ENCODE assay signal across 7 cellular contexts in genomic region chr2:144510206-144510991, GRCh38. TPM values are rescaled to one million over a fixed set of nuclear protein-coding genes. Genes with fewer than 3 reads are reported as not detected.
DNase-seq lines count a peak whose midpoint lies in the region; ATAC-seq and TF ChIP-seq lines count a peak whose summit lies in the region.

No MANE protein-coding gene starts in this region.

- H3K4me3 ChIP-seq in H7 (ENCODE audit: insufficient read depth, low read depth, low read length) (no peak overlapping the region), choroid plexus epithelial cell (ENCODE audit: low read depth, low read length) (peak overlapping the region; percentile 32), mesenchymal stem cell (ENCODE audit: insufficient read depth in 1 of 2, low read depth in 1 of 2, low read length in 2 of 2) (peak overlapping the region in 1 of 2 experiments; percentile 87), upper lobe of right lung (peak overlapping the region; percentile 63)

- H3K27ac ChIP-seq in mesenchymal stem cell (ENCODE audit: low read length, poor library complexity, severe bottlenecking), result peak overlapping the region; percentile 89
- H3K27ac ChIP-seq in upper lobe of right lung, result peak overlapping the region; percentile 97

- intact Hi-C loops in upper lobe of right lung (cut with DNase I), result no loop called here

- no peak overlapping the region for H2BK15ac ChIP-seq in mesenchymal stem cell (ENCODE audit: low read depth, poor library complexity, severe bottlenecking)

- H3K4me1 ChIP-seq in mesenchymal stem cell (ENCODE audit: control insufficient read depth, insufficient read depth, low read depth, low read length), result peaks cover 22% of the 10 kb centered on the region
- peaks cover 56% of the 10 kb centered on the region for H3K4me1 ChIP-seq in upper lobe of right lung

- H2BK120ac ChIP-seq in mesenchymal stem cell (ENCODE audit: low read depth, low read length), result no peak overlapping the region

- H2AK5ac ChIP-seq in mesenchymal stem cell (ENCODE audit: low read length, severe bottlenecking), result peak overlapping the region; percentile 24

- H3K4ac ChIP-seq in mesenchymal stem cell (ENCODE audit: low read depth in 1 of 2, low read length in 2 of 2), result peak overlapping the region in 1 of 2 experiments; percentile 19

- H3K27me3 ChIP-seq in H7 (ENCODE audit: control insufficient read depth, insufficient read depth, low read length) (peaks cover 58% of the 10 kb centered on the region), mesenchymal stem cell (ENCODE audit: control insufficient read depth in 1 of 2, insufficient read depth in 1 of 2, low read length in 2 of 2) (no peaks in the 10 kb centered on the region), upper lobe of right lung (no peaks in the 10 kb centered on the region)

- H3K36me3 ChIP-seq in H7 (replicated peaks; ENCODE audit: control insufficient read depth, insufficient read depth, low read length) (no peaks in the 10 kb centered on the region), mesenchymal stem cell (ENCODE audit: control insufficient read depth in 1 of 2, insufficient read depth in 2 of 2, low read depth in 1 of 2, low read length in 2 of 2) (peaks cover 0 to 10% of the 10 kb centered on the region in 2 experiments), upper lobe of right lung (no peaks in the 10 kb centered on the region)

- peak overlapping the region in 1 of 2 experiments; percentile 74 for H2BK12ac ChIP-seq in mesenchymal stem cell (ENCODE audit: low read length in 2 of 2)

- H3K18ac ChIP-seq in mesenchymal stem cell (ENCODE audit: low read depth in 1 of 2, low read length in 2 of 2), result peak overlapping the region; percentile 8 to 70

- H3K23ac ChIP-seq in mesenchymal stem cell (ENCODE audit: low read length in 2 of 2), result peak overlapping the region in 1 of 2 experiments; percentile 56

- peak; percentile 73 for DNase-seq in H7
- peak; percentile 54 for DNase-seq in MV-4-11 (lab: John Stamatoyannopoulos, UW)
- DNase-seq in choroid plexus epithelial cell (ENCODE audit: low read depth), result peak; percentile 88
- peak; percentile 83 for DNase-seq in mesenchymal stem cell
- DNase-seq in upper lobe of right lung, result no peak
- no peak for DNase-seq in C1 segment of cervical spinal cord (lab: John Stamatoyannopoulos, UW)

- no peak overlapping the region for H2AFZ ChIP-seq in mesenchymal stem cell (ENCODE audit: low read depth, low read length)

- peak overlapping the region; percentile 98 for H3K9ac ChIP-seq in mesenchymal stem cell (ENCODE audit: low read length)

- ATAC-seq in GM18511 (IDR thresholded peaks at IDR 0.05; ENCODE audit: unreplicated experiment) (peak; percentile 76), upper lobe of right lung (peak; percentile 44)

- no peak overlapping the region for H3K14ac ChIP-seq in mesenchymal stem cell (ENCODE audit: low read length in 2 of 2)

- H3K9me3 ChIP-seq in mesenchymal stem cell (ENCODE audit: control insufficient read depth, low read length) (no peaks in the 10 kb centered on the region), upper lobe of right lung (no peaks in the 10 kb centered on the region)

- peak overlapping the region; percentile 4 for H4K8ac ChIP-seq in mesenchymal stem cell (ENCODE audit: low read length)

- H2BK5ac ChIP-seq in mesenchymal stem cell (ENCODE audit: low read depth, low read length, poor library complexity, severe bottlenecking), result peak overlapping the region; percentile 24

- H4K91ac ChIP-seq in mesenchymal stem cell (ENCODE audit: low read length), result no peak overlapping the region

- H3K79me1 ChIP-seq in mesenchymal stem cell (replicated peaks; ENCODE audit: low read length, poor library complexity, severe bottlenecking), result peaks cover 1% of the 10 kb centered on the region

- TF ChIP-seq CTCF in choroid plexus epithelial cell (conservative IDR thresholded peaks at IDR 0.05; ENCODE audit: low read depth, low read length) (no peak), upper lobe of right lung (IDR thresholded peaks at IDR 0.05) (no peak)

- WGBS in mesenchymal stem cell, result 18% methylated on average over 11 of the region's 15 CpGs

- H3K4me2 ChIP-seq in mesenchymal stem cell (ENCODE audit: low read length, poor library complexity, severe bottlenecking), result peak overlapping the region; percentile 61

RNA-seq across cellular contexts. Expression of gene ZEB2, which starts 9.5 kb away (rescaled TPM):
- total RNA-seq in H7 (2014; rRNA removed; shearing (Covaris generic)), result 4.9 and 6.3 TPM in 2 replicates
- polyA plus RNA-seq in mesenchymal stem cell (2013, experiment 1 of 2), result 62.5 TPM
- polyA plus RNA-seq in mesenchymal stem cell (2013, experiment 2 of 2), result 60.2 TPM
- total RNA-seq in upper lobe of right lung, result 178 TPM

Comparison
In these comparisons a context has a peak if more than half of its experiments do, and no peak if none do; other contexts are left out.
1. DNase-seq: peak in H7 (single experiment), MV-4-11 (single experiment), choroid plexus epithelial cell (single experiment) and mesenchymal stem cell (single experiment); none in upper lobe of right lung (single experiment) and C1 segment of cervical spinal cord (0 of 14).
2. RNA of gene ZEB2, which starts 9.5 kb away (total RNA-seq): 178 TPM in upper lobe of right lung (single experiment); 4.9 to 6.3 TPM in H7; every median in the first group is over 10 times any median in the second.